ENCODE assay signal across 9 cellular contexts in genomic region chr6:43510827-43511163, GRCh38. TPM values are rescaled to one million over a fixed set of nuclear protein-coding genes. Genes with fewer than 3 reads are reported as not detected.
A peak's percentile ranks its signal among the peaks of the same experiment; 100 is the strongest.
DNase-seq lines count a peak whose midpoint lies in the region; ATAC-seq and TF ChIP-seq lines count a peak whose summit lies in the region.
"Had no signal": no experiment of that assay in that cellular context is flagged by ENCODE, and none has a peak within 500 bp of the region (broad histone marks: within the 10 kb centered on the region; RNA-seq: fewer than 3 reads in every experiment).

No MANE protein-coding gene starts in this region.

- H3K36me3 ChIP-seq in mucosa of descending colon (ENCODE audit: low read depth): no peaks in the 10 kb centered on the region
- peaks cover 0 to 36% of the 10 kb centered on the region in 2 donors for H3K36me3 ChIP-seq in vagina

- peaks cover 34% of the 10 kb centered on the region for H3K27me3 Mint-ChIP-seq in activated naive CD4-positive, alpha-beta T cell treated with anti-CD3 and anti-CD28 coated beads, Interleukin-2, amount 10 ng/mL, durations not matched to agents 7 days and 5 days
- H3K27me3 Mint-ChIP-seq in chondrocyte (ENCODE audit: low read depth): no peaks in the 10 kb centered on the region

- H3K27ac Mint-ChIP-seq in activated naive CD4-positive, alpha-beta T cell treated with anti-CD3 and anti-CD28 coated beads, Interleukin-2, amount 10 ng/mL, durations not matched to agents 7 days and 5 days: no peak overlapping the region
- no peak overlapping the region for H3K27ac Mint-ChIP-seq in chondrocyte (ENCODE audit: unreplicated experiment)

- TF ChIP-seq CTCF in chondrocyte (IDR thresholded peaks at IDR 0.05) (no peak), mucosa of descending colon (IDR thresholded peaks at IDR 0.05) (no peak), vagina (IDR thresholded peaks at IDR 0.05) (no peak)

- H3K4me1 ChIP-seq in mucosa of descending colon (ENCODE audit: low read depth): peaks cover 30% of the 10 kb centered on the region
- peaks cover 42% of the 10 kb centered on the region for H3K4me1 ChIP-seq in vagina

- H3K4me3 ChIP-seq in mucosa of descending colon (no peak overlapping the region), vagina (peak overlapping the region; percentile 61 to 64)

- CTCF ChIA-PET in activated naive CD4-positive, alpha-beta T cell treated with anti-CD3 and anti-CD28 coated beads, Interleukin-2, amount 10 ng/mL, durations not matched to agents 7 days and 5 days (lab: Charles Lee): no interaction called here

- H3K27me3 ChIP-seq in vagina: no peaks in the 10 kb centered on the region

- peak overlapping the region; percentile 71 for H3K4me3 Mint-ChIP-seq in activated naive CD4-positive, alpha-beta T cell treated with anti-CD3 and anti-CD28 coated beads, Interleukin-2, amount 10 ng/mL, durations not matched to agents 7 days and 5 days
- H3K4me3 Mint-ChIP-seq in chondrocyte (ENCODE audit: unreplicated experiment): peak overlapping the region; percentile 70

- H3K4me1 Mint-ChIP-seq in activated naive CD4-positive, alpha-beta T cell treated with anti-CD3 and anti-CD28 coated beads, Interleukin-2, amount 10 ng/mL, durations not matched to agents 7 days and 5 days: peaks cover 34% of the 10 kb centered on the region
- peaks cover 24% of the 10 kb centered on the region for H3K4me1 Mint-ChIP-seq in chondrocyte (ENCODE audit: low read depth)

- ATAC-seq in mucosa of descending colon (peak; percentile 77), GM21723 (IDR thresholded peaks at IDR 0.05; ENCODE audit: unreplicated experiment) (no peak)

- H3K36me3 Mint-ChIP-seq in activated naive CD4-positive, alpha-beta T cell treated with anti-CD3 and anti-CD28 coated beads, Interleukin-2, amount 10 ng/mL, durations not matched to agents 7 days and 5 days: peaks cover 37% of the 10 kb centered on the region
- H3K36me3 Mint-ChIP-seq in chondrocyte (ENCODE audit: low read depth): peaks cover 20% of the 10 kb centered on the region

- no peaks in the 10 kb centered on the region for H3K9me3 ChIP-seq in mucosa of descending colon
- H3K9me3 ChIP-seq in vagina: no peaks in the 10 kb centered on the region

- no peak for TF ChIP-seq POLR2A in vagina (IDR thresholded peaks at IDR 0.05)

- DNase-seq in activated naive CD4-positive, alpha-beta T cell treated with anti-CD3 and anti-CD28 coated beads, Interleukin-2, amount 10 ng/mL, durations not matched to agents 7 days and 5 days: no peak
- no peak for DNase-seq in activated naive CD4-positive, alpha-beta T cell (lab: John Stamatoyannopoulos, UW)
- no peak for DNase-seq in chondrocyte (ENCODE audit: low spot score)
- peak; percentile 72 to 80 (median 80) for DNase-seq in mucosa of descending colon
- DNase-seq in vagina (ENCODE audit: extremely low spot score in 2 of 2): no peak
- no peak for DNase-seq in stimulated activated CD4-positive, alpha-beta T cell treated with anti-CD3 and anti-CD28 coated beads, Interleukin-1b, Interleukin-23, amount 100 ng/mL, for 48 hours
- no peak for DNase-seq in NCI-H345 treated with DMSO at 0.1 percent for 48 hours (lab: John Stamatoyannopoulos, UW; ENCODE audit: unreplicated experiment)

- peak overlapping the region; percentile 42 for H3K27ac ChIP-seq in vagina

- no peaks in the 10 kb centered on the region for H3K9me3 Mint-ChIP-seq in activated naive CD4-positive, alpha-beta T cell treated with anti-CD3 and anti-CD28 coated beads, Interleukin-2, amount 10 ng/mL, durations not matched to agents 7 days and 5 days
- no peaks in the 10 kb centered on the region for H3K9me3 Mint-ChIP-seq in chondrocyte (ENCODE audit: low read depth)

- intact Hi-C loops in mucosa of descending colon (cut with DNase I, micrococcal nuclease) (no loop called here), vagina (cut with DNase I) (no loop called here)

RNA-seq across cellular contexts. Expression of gene LRRC73, which starts 0.6 kb away (rescaled TPM):
- total RNA-seq in chondrocyte (0.24 to 0.62 TPM (median 0.49 TPM) in 3 replicates), mucosa of descending colon (1 to 10 TPM in 1 of 3 donors, under 1 TPM in 2; 0.23 to 1.2 (median 0.46) TPM), vagina (not detected)
- total RNA-seq: Daoy had no signal

RNA-seq across cellular contexts. Expression of gene YIPF3, which starts 5.9 kb away (rescaled TPM):
- total RNA-seq in chondrocyte: 131 to 142 TPM (median 133 TPM) in 3 replicates
- total RNA-seq in mucosa of descending colon: 100 to 1,000 TPM in 2 of 3 donors, 10 to 100 TPM in 1; 88.4 to 131 (median 105) TPM
- 80.0 TPM for total RNA-seq in vagina

RNA-seq across cellular contexts. Expression of gene POLR1C, which starts 6.1 kb away (rescaled TPM):
- total RNA-seq in chondrocyte (19.3 to 28.2 TPM (median 20.1 TPM) in 3 replicates), mucosa of descending colon (10 to 100 TPM; 27.5 to 29.8 (median 27.9) TPM), vagina (34.1 TPM)

RNA-seq across cellular contexts. Expression of gene TJAP1, which starts 33.4 kb away (rescaled TPM):
- total RNA-seq in chondrocyte: 27.7 to 35.3 TPM (median 31.0 TPM) in 3 replicates
- 10 to 100 TPM; 20.8 to 33.8 (median 26.3) TPM for total RNA-seq in mucosa of descending colon
- total RNA-seq in vagina: 27.5 TPM

RNA-seq across cellular contexts. Expression of gene DLK2, which starts 55.4 kb away (rescaled TPM):
- total RNA-seq in chondrocyte (0.29 to 1.3 TPM (median 1.1 TPM) in 3 replicates), mucosa of descending colon (under 1 TPM in 1 of 3 donors, not detected in 2; 0.47 TPM), vagina (3.9 TPM)

Comparison
In these comparisons a context has a peak if more than half of its experiments do, and no peak if none do; other contexts are left out.
1. DNase-seq: peak in mucosa of descending colon (3 of 3); none in activated naive CD4-positive, alpha-beta T cell treated with anti-CD3 and anti-CD28 coated beads, Interleukin-2, amount 10 ng/mL, durations not matched to agents 7 days and 5 days (single experiment), activated naive CD4-positive, alpha-beta T cell (0 of 4), chondrocyte (single experiment), vagina (0 of 2), stimulated activated CD4-positive, alpha-beta T cell treated with anti-CD3 and anti-CD28 coated beads, Interleukin-1b, Interleukin-23, amount 100 ng/mL, for 48 hours (single experiment) and NCI-H345 treated with DMSO at 0.1 percent for 48 hours (single experiment).